In genomic region chr2:100870652-100871531, GRCh38 we compare ENCODE assay signal across 14 cellular contexts. TPM values are rescaled to one million over a fixed set of nuclear protein-coding genes. Genes with fewer than 3 reads are reported as not detected.
DNase-seq lines count a peak whose midpoint lies in the region; ATAC-seq, FAIRE-seq and TF ChIP-seq lines count a peak whose summit lies in the region.
"Had no signal": no experiment of that assay in that cellular context is flagged by ENCODE, and none has a peak within 500 bp of the region (broad histone marks: within the 10 kb centered on the region; RNA-seq: fewer than 3 reads in every experiment).

No MANE protein-coding gene starts in this region.

- FAIRE-seq in small intestine (lab: Jason Lieb, UNC): no peak

- H3K4me3 ChIP-seq in breast epithelium (no peak overlapping the region), PC-9 (no peak overlapping the region), fibroblast of pulmonary artery (replicated peaks; ENCODE audit: low read depth, low read length) (no peak overlapping the region), small intestine (ENCODE audit: low read depth in 1 of 2, low read length in 2 of 2) (no peak overlapping the region), MM.1S (ENCODE audit: low read length) (no peak overlapping the region)

- no peaks in the 10 kb centered on the region for H3K27me3 ChIP-seq in breast epithelium
- no peaks in the 10 kb centered on the region for H3K27me3 ChIP-seq in PC-9 (ENCODE audit: insufficient read depth, low read depth)
- no peaks in the 10 kb centered on the region for H3K27me3 ChIP-seq in small intestine (ENCODE audit: control insufficient read depth in 2 of 2, insufficient read depth in 2 of 2, low read length in 2 of 2)
- H3K27me3 ChIP-seq in MM.1S (replicated peaks; ENCODE audit: insufficient read depth, low read length): no peaks in the 10 kb centered on the region

- H3K4me3 Mint-ChIP-seq in MCF 10A (ENCODE audit: unreplicated experiment): no peak overlapping the region
- H3K4me3 Mint-ChIP-seq: activated naive CD4-positive, alpha-beta T cell treated with anti-CD3 and anti-CD28 coated beads, Interleukin-2, amount 10 ng/mL, durations not matched to agents 7 days and 5 days; memory B cell had no signal

- no peak overlapping the region for H3K9ac ChIP-seq in MM.1S (ENCODE audit: low read length)

- TF ChIP-seq CTCF in MCF 10A (IDR thresholded peaks at IDR 0.05; ENCODE audit: unreplicated experiment): no peak
- no peak for TF ChIP-seq CTCF in breast epithelium (IDR thresholded peaks at IDR 0.05)
- peak; percentile 58; the same call in 1 of the 2 replicates for TF ChIP-seq CTCF in PC-9 (conservative IDR thresholded peaks at IDR 0.05)
- peak; percentile 24 for TF ChIP-seq CTCF in fibroblast of pulmonary artery (IDR thresholded peaks at IDR 0.05; ENCODE audit: low read length, missing control alignments)
- TF ChIP-seq CTCF in MM.1S (IDR thresholded peaks at IDR 0.05; ENCODE audit: low read length): no peak

- H3K36me3 Mint-ChIP-seq in MCF 10A (ENCODE audit: insufficient read depth, unreplicated experiment): peaks cover 11% of the 10 kb centered on the region
- H3K36me3 Mint-ChIP-seq: activated naive CD4-positive, alpha-beta T cell treated with anti-CD3 and anti-CD28 coated beads, Interleukin-2, amount 10 ng/mL, durations not matched to agents 7 days and 5 days had no signal

- H3F3A ChIP-seq in PC-9 (ENCODE audit: insufficient read depth, low read depth) (peaks cover 29% of the 10 kb centered on the region), MM.1S (ENCODE audit: insufficient read depth, low read length) (no peaks in the 10 kb centered on the region)

- intact Hi-C loops in MCF 10A (cut with micrococcal nuclease): no loop called here
- intact Hi-C loops in breast epithelium (cut with DNase I; ENCODE audit: low total_unique reads): no loop called here
- intact Hi-C loops in PC-9 (cut with micrococcal nuclease; ENCODE audit: unreplicated experiment): no loop called here

- H3K36me3 ChIP-seq in breast epithelium: no peaks in the 10 kb centered on the region
- peaks cover 38% of the 10 kb centered on the region for H3K36me3 ChIP-seq in PC-9 (ENCODE audit: low read depth)
- no peaks in the 10 kb centered on the region for H3K36me3 ChIP-seq in small intestine (ENCODE audit: control insufficient read depth in 2 of 2, insufficient read depth in 2 of 2, low read length in 2 of 2)
- H3K36me3 ChIP-seq in MM.1S (replicated peaks; ENCODE audit: insufficient read depth, low read length): no peaks in the 10 kb centered on the region

- H3K4me2 ChIP-seq in PC-9 (no peak overlapping the region), MM.1S (ENCODE audit: low read depth, low read length) (no peak overlapping the region)

- H3K9me3 ChIP-seq in breast epithelium (peaks cover 0 to 7% of the 10 kb centered on the region in 2 donors), PC-9 (ENCODE audit: insufficient read depth, low read depth) (peaks cover 20% of the 10 kb centered on the region; the same call in 1 of the 2 replicates), small intestine (ENCODE audit: control insufficient read depth, low read depth) (no peaks in the 10 kb centered on the region), MM.1S (replicated peaks; ENCODE audit: insufficient read depth, low read length) (no peaks in the 10 kb centered on the region)

- BruUV-seq in MCF 10A (replicated peaks; lab: Mats Ljungman, UMichigan) (no TSS peak), PC-9 (replicated peaks; lab: Mats Ljungman, UMichigan) (no TSS peak)

- H3K9me2 ChIP-seq in PC-9 (ENCODE audit: insufficient read depth): no peaks in the 10 kb centered on the region
- H3K9me2 ChIP-seq in MM.1S (replicated peaks; ENCODE audit: insufficient read depth, low read length): no peaks in the 10 kb centered on the region

- POLR2A ChIA-PET in MCF 10A (lab: Yijun Ruan, JAX) (no interaction called here), PC-9 (lab: Charles Lee; ENCODE audit: unreplicated experiment) (no interaction called here)

- CTCF ChIA-PET in MCF 10A (lab: Yijun Ruan, JAX) (interaction anchor here (0.6 to 1.8 kb wide), 7 partner anchors 11 to 916 kb away, joined by 3 to 8 read pairs (median 3); no protein-coding TSS in a partner anchor), PC-9 (lab: Charles Lee) (interaction anchor here (0.5 to 0.6 kb wide), 2 partner anchors 216 to 250 kb away, joined by 3 to 7 read pairs; no protein-coding TSS in a partner anchor)

- H3K4me1 ChIP-seq in breast epithelium (no peaks in the 10 kb centered on the region), PC-9 (replicated peaks; ENCODE audit: insufficient read depth) (peaks cover 29% of the 10 kb centered on the region), small intestine (ENCODE audit: control insufficient read depth in 2 of 2, insufficient read depth in 1 of 2, low read depth in 1 of 2, low read length in 1 of 2) (peaks cover 0 to 4% of the 10 kb centered on the region in 2 donors), MM.1S (ENCODE audit: low read length) (no peaks in the 10 kb centered on the region)

- WGBS in small intestine, 3 donors: 73 to 86% (median 77%) methylated on average over 6 of the region's 6 CpGs

- H3K79me2 ChIP-seq in PC-9 (ENCODE audit: low read depth) (peaks cover 96% of the 10 kb centered on the region), MM.1S (ENCODE audit: low read length) (no peaks in the 10 kb centered on the region)

- no peaks in the 10 kb centered on the region for H3K27me3 Mint-ChIP-seq in MCF 10A (ENCODE audit: insufficient read depth, unreplicated experiment)

- no peaks in the 10 kb centered on the region for H3K9me3 Mint-ChIP-seq in MCF 10A (ENCODE audit: unreplicated experiment)

- no peak overlapping the region for H2AFZ ChIP-seq in PC-9
- H2AFZ ChIP-seq in MM.1S (ENCODE audit: low read length): no peak overlapping the region

- peaks cover 6% of the 10 kb centered on the region for H3K4me1 Mint-ChIP-seq in MCF 10A (ENCODE audit: insufficient read depth, unreplicated experiment)
- H3K4me1 Mint-ChIP-seq: memory B cell had no signal

- DNase-seq in MCF 10A (ENCODE audit: unreplicated experiment): peak; percentile 34
- DNase-seq in breast epithelium (ENCODE audit: low spot score in 2 of 2): no peak
- DNase-seq in PC-9: no peak
- DNase-seq in fibroblast of pulmonary artery (ENCODE audit: low read depth): no peak
- DNase-seq in small intestine: peak; percentile 63
- DNase-seq in MM.1S: no peak
- DNase-seq: activated CD8-positive, alpha-beta memory T cell treated with anti-CD3 and anti-CD28 coated beads for 24 hours; activated naive CD4-positive, alpha-beta T cell treated with anti-CD3 and anti-CD28 coated beads, Interleukin-2, amount 10 ng/mL, durations not matched to agents 7 days and 5 days; cortex of kidney; NCI-H1092; NCI-H69 had no signal

- H4K20me1 ChIP-seq in PC-9 (ENCODE audit: insufficient read depth) (peaks cover 14% of the 10 kb centered on the region), MM.1S (ENCODE audit: insufficient read depth, low read length) (no peaks in the 10 kb centered on the region)

- no peak for TF ChIP-seq POLR2A in breast epithelium (IDR thresholded peaks at IDR 0.05)

- ATAC-seq in HG03571 (IDR thresholded peaks at IDR 0.05; ENCODE audit: unreplicated experiment) (no peak), GM18873 (IDR thresholded peaks at IDR 0.05; ENCODE audit: low FRiP score, unreplicated experiment) (no peak)

- no peak overlapping the region for H3K27ac Mint-ChIP-seq in MCF 10A (ENCODE audit: low read depth, unreplicated experiment)
- H3K27ac Mint-ChIP-seq: activated naive CD4-positive, alpha-beta T cell treated with anti-CD3 and anti-CD28 coated beads, Interleukin-2, amount 10 ng/mL, durations not matched to agents 7 days and 5 days; memory B cell had no signal

- no peak overlapping the region for H3K27ac ChIP-seq in breast epithelium
- no peak overlapping the region for H3K27ac ChIP-seq in PC-9
- H3K27ac ChIP-seq in small intestine (ENCODE audit: low read depth in 1 of 2, low read length in 1 of 2): no peak overlapping the region
- no peak overlapping the region for H3K27ac ChIP-seq in MM.1S (ENCODE audit: low read length)

RNA-seq across cellular contexts. Expression of gene NPAS2, which starts 51.0 kb away (rescaled TPM):
- total RNA-seq in MCF 10A (2022) (12.3 and 16.4 TPM in 2 replicates), breast epithelium (10 to 100 TPM in 2 of 3 donors, 1 to 10 TPM in 1; 6.2 to 42.3 (median 22.5) TPM), PC-9 (2021) (38.3 and 41.2 TPM in 2 replicates)
- 10 to 100 TPM; 25.2 to 34.2 (median 27.3) TPM for polyA plus RNA-seq in small intestine

Comparison
In these comparisons a context has a peak if more than half of its experiments do, and no peak if none do; other contexts are left out.
1. DNase-seq: peak in MCF 10A (single experiment) and small intestine (single experiment); none in breast epithelium (0 of 2), PC-9 (0 of 2), fibroblast of pulmonary artery (single experiment) and MM.1S (single experiment).
2. CTCF ChIP-seq: peak in PC-9 (single experiment) and fibroblast of pulmonary artery (single experiment); none in MCF 10A (single experiment), breast epithelium (0 of 3) and MM.1S (single experiment).